In genomic region chr3:108403198-108403597, GRCh38 we compare ENCODE assay signal across 29 cellular contexts.
"Had no signal": no experiment of that assay in that cellular context is flagged by ENCODE, and none has a peak within 500 bp of the region (broad histone marks: within the 10 kb centered on the region; RNA-seq: fewer than 3 reads in every experiment).

No MANE protein-coding gene starts in this region.

- DNase-seq: activated CD4-positive, alpha-beta T cell treated with anti-CD3 and anti-CD28 coated beads for 1 hour; activated CD4-positive, alpha-beta T cell treated with anti-CD3 and anti-CD28 coated beads, Interleukin-2, amount 10 ng/mL, durations not matched to agents 7 days and 5 days; activated CD8-positive, alpha-beta T cell treated with anti-CD3 and anti-CD28 coated beads for 36 hours; activated gamma-delta T cell treated with Interleukin-2 at 50 U/mL for 16 hours; activated naive CD4-positive, alpha-beta T cell treated with anti-CD3 and anti-CD28 coated beads, Interleukin-2, amount 50 U/mL, for 16 hours; activated naive CD8-positive, alpha-beta T cell treated with anti-CD3 and anti-CD28 coated beads, Interleukin-2, amount 50 U/mL, for 24 hours; activated T-cell treated with anti-CD3 and anti-CD28 coated beads, Interleukin-2, amount 50 U/mL, for 4 hours; amygdala; effector CD8-positive, alpha-beta T cell; esophagus squamous epithelium; foreskin melanocyte; heart right ventricle; left lung; lower lobe of right lung; right lobe of liver; stimulated activated CD4-positive, alpha-beta T cell treated with anti-CD3 and anti-CD28 coated beads, Interleukin-4, amount 100 ng/mL, for 24 hours; stimulated activated naive CD8-positive, alpha-beta T cell treated with anti-CD3 and anti-CD28 coated beads, Interleukin-15, amount 100 ng/mL, for 72 hours; substantia nigra; upper lobe of right lung had no signal

- H3K36me3 Mint-ChIP-seq: natural killer cell treated with Interleukin-12 subunit alpha and Interleukin-12 subunit beta and Interleukin-15 and Interleukin-18, amount 100 ng/mL, for 72 hours; stimulated activated memory B cell treated with anti-CD40 and anti-IgM and Interleukin-4, amounts not matched to agents 10 μg/mL and 1 μg/mL and 100 μg/mL, for 72 hours; WTC11 had no signal

- H3K4me3 ChIP-seq: esophagus squamous epithelium, heart right ventricle, left lung, lower lobe of right lung, right lobe of liver, upper lobe of right lung had no signal

- H3K9me3 Mint-ChIP-seq: activated CD8-positive, alpha-beta T cell treated with anti-CD3 and anti-CD28 coated beads for 36 hours; activated naive CD8-positive, alpha-beta T cell treated with anti-CD3 and anti-CD28 coated beads, Interleukin-2, amount 50 U/mL, for 24 hours; natural killer cell treated with Interleukin-12 subunit alpha and Interleukin-12 subunit beta and Interleukin-15 and Interleukin-18, amount 100 ng/mL, for 72 hours; stimulated activated memory B cell treated with anti-CD40 and anti-IgM and Interleukin-4, amounts not matched to agents 10 μg/mL and 1 μg/mL and 100 μg/mL, for 72 hours; T-helper 1 cell treated with Interleukin-12 subunit alpha and Interleukin-12 subunit beta and Interleukin-4 antibody, amounts not matched to agents 30 μg/mL and 1 μg/mL, for 36 hours had no signal

- ATAC-seq: activated CD8-positive, alpha-beta T cell treated with anti-CD3 and anti-CD28 coated beads for 36 hours; activated naive CD8-positive, alpha-beta T cell treated with anti-CD3 and anti-CD28 coated beads, Interleukin-2, amount 50 U/mL, for 24 hours; activated T-cell treated with anti-CD3 and anti-CD28 coated beads, Interleukin-2, amount 50 U/mL, for 4 hours; activated T-helper 17 cell treated with anti-CD3 and anti-CD28 coated beads, Interleukin-2, amount 50 U/mL, for 72 hours; heart right ventricle; left lung; lower lobe of right lung; natural killer cell treated with Interleukin-12 subunit alpha and Interleukin-12 subunit beta and Interleukin-15 and Interleukin-18, amount 100 ng/mL, for 72 hours; right lobe of liver; stimulated activated memory B cell treated with anti-CD40 and anti-IgM and Interleukin-4, amounts not matched to agents 10 μg/mL and 1 μg/mL and 100 μg/mL, for 72 hours; stimulated activated naive CD8-positive, alpha-beta T cell treated with anti-CD3 and anti-CD28 coated beads, Interleukin-15, amount 100 ng/mL, for 72 hours; upper lobe of right lung; WTC11 had no signal

- H3K4me3 Mint-ChIP-seq: activated CD4-positive, alpha-beta T cell treated with anti-CD3 and anti-CD28 coated beads, Interleukin-2, amount 10 ng/mL, durations not matched to agents 7 days and 5 days; activated CD8-positive, alpha-beta T cell treated with anti-CD3 and anti-CD28 coated beads for 36 hours; activated naive CD8-positive, alpha-beta T cell treated with anti-CD3 and anti-CD28 coated beads, Interleukin-2, amount 50 U/mL, for 24 hours; activated T-cell treated with anti-CD3 and anti-CD28 coated beads, Interleukin-2, amount 50 U/mL, for 4 hours; activated T-helper 17 cell treated with anti-CD3 and anti-CD28 coated beads, Interleukin-2, amount 50 U/mL, for 72 hours; natural killer cell treated with Interleukin-12 subunit alpha and Interleukin-12 subunit beta and Interleukin-15 and Interleukin-18, amount 100 ng/mL, for 72 hours; stimulated activated memory B cell treated with anti-CD40 and anti-IgM and Interleukin-4, amounts not matched to agents 10 μg/mL and 1 μg/mL and 100 μg/mL, for 72 hours; stimulated activated naive CD8-positive, alpha-beta T cell treated with anti-CD3 and anti-CD28 coated beads, Interleukin-15, amount 100 ng/mL, for 72 hours; T-helper 1 cell treated with Interleukin-12 subunit alpha and Interleukin-12 subunit beta and Interleukin-4 antibody, amounts not matched to agents 30 μg/mL and 1 μg/mL, for 36 hours; WTC11 had no signal

- FAIRE-seq: bronchial epithelial cell, colon, endometrium had no signal

- H3K4me1 ChIP-seq: upper lobe of right lung had no signal

- H3K27me3 ChIP-seq: esophagus squamous epithelium, left lung, neutrophil, right lobe of liver, upper lobe of right lung had no signal

- H3K4me1 Mint-ChIP-seq: activated T-helper 17 cell treated with anti-CD3 and anti-CD28 coated beads, Interleukin-2, amount 50 U/mL, for 72 hours had no signal

- H3K27ac ChIP-seq: epithelial cell of prostate, esophagus squamous epithelium, heart right ventricle, left lung, lower lobe of right lung, neutrophil, right lobe of liver, upper lobe of right lung had no signal

- H3K36me3 ChIP-seq: esophagus squamous epithelium, heart right ventricle, left lung, lower lobe of right lung, neutrophil, right lobe of liver, upper lobe of right lung had no signal

- H3K9me3 ChIP-seq: esophagus squamous epithelium, left lung, lower lobe of right lung, neutrophil, right lobe of liver, upper lobe of right lung had no signal

- H3K27ac Mint-ChIP-seq: activated CD4-positive, alpha-beta T cell treated with anti-CD3 and anti-CD28 coated beads, Interleukin-2, amount 10 ng/mL, durations not matched to agents 7 days and 5 days; activated CD8-positive, alpha-beta T cell treated with anti-CD3 and anti-CD28 coated beads for 36 hours; activated naive CD8-positive, alpha-beta T cell treated with anti-CD3 and anti-CD28 coated beads, Interleukin-2, amount 50 U/mL, for 24 hours; activated T-helper 17 cell treated with anti-CD3 and anti-CD28 coated beads, Interleukin-2, amount 50 U/mL, for 72 hours; natural killer cell treated with Interleukin-12 subunit alpha and Interleukin-12 subunit beta and Interleukin-15 and Interleukin-18, amount 100 ng/mL, for 72 hours; stimulated activated memory B cell treated with anti-CD40 and anti-IgM and Interleukin-4, amounts not matched to agents 10 μg/mL and 1 μg/mL and 100 μg/mL, for 72 hours; T-helper 1 cell treated with Interleukin-12 subunit alpha and Interleukin-12 subunit beta and Interleukin-4 antibody, amounts not matched to agents 30 μg/mL and 1 μg/mL, for 36 hours; WTC11 had no signal
